In the genomic region with DNA sequence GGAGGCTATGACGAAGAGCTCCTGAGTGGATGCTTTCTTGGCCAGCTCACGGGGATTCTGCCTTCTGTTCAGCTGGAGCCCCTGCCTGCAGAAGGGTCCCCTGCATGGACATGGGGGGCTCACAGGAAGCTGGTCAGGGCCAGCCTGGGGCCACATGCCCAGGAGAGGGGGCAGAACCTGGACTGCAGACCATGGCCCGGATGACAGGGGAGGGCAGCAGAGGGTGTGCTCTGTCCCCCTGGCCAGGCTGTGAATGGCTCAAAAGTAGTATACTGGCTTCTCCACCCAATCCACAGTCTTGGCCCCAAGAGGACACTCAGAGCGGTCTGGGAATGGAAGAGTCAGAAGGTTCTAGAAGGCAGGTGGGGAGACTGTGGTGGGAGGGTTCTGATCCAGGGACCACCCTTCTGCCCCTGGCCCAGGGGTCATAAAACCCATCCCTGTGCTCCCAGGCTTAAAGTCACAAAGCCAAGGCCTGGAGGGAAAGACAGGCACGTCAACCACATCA, we compare ENCODE assay signal across 24 cellular contexts. TPM values are rescaled to one million over a fixed set of nuclear protein-coding genes. Genes with fewer than 3 reads are reported as not detected.
A peak's percentile ranks its signal among the peaks of the same experiment; 100 is the strongest.
DNase-seq lines count a peak whose midpoint lies in the region; ATAC-seq, FAIRE-seq and TF ChIP-seq lines count a peak whose summit lies in the region.
"Had no signal": no experiment of that assay in that cellular context is flagged by ENCODE, and none has a peak within 500 bp of the region (broad histone marks: within the 10 kb centered on the region; RNA-seq: fewer than 3 reads in every experiment).

No MANE protein-coding gene starts in this region.

- ATAC-seq in GM19395 (IDR thresholded peaks at IDR 0.05; ENCODE audit: unreplicated experiment): no peak
- ATAC-seq: natural killer cell treated with Interleukin-12 subunit alpha and Interleukin-12 subunit beta and Interleukin-15 and Interleukin-18, amount 100 ng/mL, for 72 hours had no signal

- H3K9me3 ChIP-seq in WERI-Rb-1 (ENCODE audit: severe bottlenecking) (no peaks in the 10 kb centered on the region), spleen (no peaks in the 10 kb centered on the region), prostate gland (no peaks in the 10 kb centered on the region)
- H3K9me3 ChIP-seq: testis had no signal

- H3K27me3 ChIP-seq in WERI-Rb-1 (ENCODE audit: insufficient read depth, low read depth, severe bottlenecking) (no peaks in the 10 kb centered on the region), spleen (replicated peaks in 1 of 7) (no peaks in the 10 kb centered on the region), prostate gland (replicated peaks; ENCODE audit: insufficient read depth) (no peaks in the 10 kb centered on the region)
- H3K27me3 ChIP-seq: testis had no signal

- TF ChIP-seq POLR2A in GM12891 (IDR thresholded peaks at IDR 0.05; ENCODE audit: low read depth, low read length): no peak
- TF ChIP-seq POLR2A in spleen (IDR thresholded peaks at IDR 0.05): no peak
- no peak for TF ChIP-seq POLR2A in prostate gland (IDR thresholded peaks at IDR 0.05)

- intact Hi-C loops in spleen (cut with DNase I; ENCODE audit: low total_unique reads): no loop called here
- intact Hi-C loops in prostate gland (cut with DNase I): no loop called here

- H3K36me3 ChIP-seq in WERI-Rb-1 (no peaks in the 10 kb centered on the region), spleen (peaks cover 0 to 45% (median 3%) of the 10 kb centered on the region in 6 donors), prostate gland (no peaks in the 10 kb centered on the region)

- WGBS in spleen, 5 donors: 76 to 92% (median 83%) methylated on average over 5 of the region's 5 CpGs
- WGBS in prostate gland: 77% methylated on average over 5 of the region's 5 CpGs

- H3K4me3 ChIP-seq in WERI-Rb-1 (ENCODE audit: low read depth, low read length) (no peak overlapping the region), spleen (no peak overlapping the region), prostate gland (no peak overlapping the region)
- H3K4me3 ChIP-seq: GM23248, SK-N-MC, smooth muscle cell, testis had no signal

- DNase-seq in GM12891 (ENCODE audit: insufficient read length, low spot score) (peak; percentile 13), WERI-Rb-1 (peak; percentile 3), islet precursor cell (peak; percentile 50), spleen (peak; percentile 45), NCI-H510A (lab: John Stamatoyannopoulos, UW) (no peak), prostate gland (ENCODE audit: low spot score) (no peak)
- DNase-seq: activated CD4-positive, alpha-beta T cell treated with anti-CD3 and anti-CD28 coated beads for 4 hours; AML-193; foreskin fibroblast; GM23248; hypothalamus; NCI-H187 treated with DMSO at 0.1 percent for 48 hours; NCI-H345; NK-92 treated with Interleukin-12 subunit alpha and Interleukin-12 subunit beta, amount 100 ng/mL, for 24 hours; stimulated activated CD4-positive, alpha-beta T cell treated with anti-CD3 and anti-CD28 coated beads, Interleukin-4, amount 100 ng/mL, for 24 hours; T-helper 9 cell; testis had no signal

- no peak for FAIRE-seq in GM12891 (lab: Jason Lieb, UNC)
- FAIRE-seq: RCC 7860 had no signal

- H3K27ac ChIP-seq in WERI-Rb-1 (no peak overlapping the region), spleen (no peak overlapping the region), prostate gland (peak overlapping the region in 1 of 2 donors; percentile 28)
- H3K27ac ChIP-seq: GM23248, KMS-11, SK-N-MC, testis had no signal

- peaks cover 0 to 29% (median 15%) of the 10 kb centered on the region in 6 donors for H3K4me1 ChIP-seq in spleen
- no peaks in the 10 kb centered on the region for H3K4me1 ChIP-seq in prostate gland (replicated peaks)

- TF ChIP-seq CTCF in WERI-Rb-1 (IDR thresholded peaks at IDR 0.05; ENCODE audit: low read depth, low read length): no peak
- TF ChIP-seq CTCF in spleen (IDR thresholded peaks at IDR 0.05 in 8 of 11, conservative IDR thresholded peaks at IDR 0.05 in 3 of 11): no peak
- no peak for TF ChIP-seq CTCF in prostate gland (IDR thresholded peaks at IDR 0.05)

TF ChIP-seq in GM12891, 5 proteins besides CTCF, POLR2A, EP300 and RAD21:
- no peak for TF ChIP-seq SPI1 (IDR thresholded peaks at IDR 0.05; ENCODE audit: low read depth, low read length)

RNA-seq across cellular contexts. Expression of gene PPIF, which starts 40.3 kb away (rescaled TPM):
- 73.2 TPM for polyA plus RNA-seq in GM12891 (2012; ENCODE audit: low read depth, missing spikeins)
- total RNA-seq in spleen: 10 to 100 TPM; 65.0 to 99.3 (median 73.2) TPM
- polyA plus RNA-seq in spleen: 10 to 100 TPM; 29.2 to 66.9 (median 33.5) TPM
- total RNA-seq in prostate gland: 10 to 100 TPM; 30.6 to 69.1 TPM

RNA-seq across cellular contexts. Expression of gene ZCCHC24, which starts 57.9 kb away (rescaled TPM):
- 0.06 TPM for polyA plus RNA-seq in GM12891 (2012; ENCODE audit: low read depth, missing spikeins)
- total RNA-seq in spleen: 10 to 100 TPM; 12.6 to 34.1 (median 27.1) TPM
- polyA plus RNA-seq in spleen: 10 to 100 TPM in 1 of 3 donors, 1 to 10 TPM in 2; 4.9 to 11.8 (median 5.8) TPM
- total RNA-seq in prostate gland: 10 to 100 TPM; 20.8 to 51.2 TPM
- total RNA-seq: HT-29 had no signal

Comparison
In these comparisons a context has a peak if more than half of its experiments do, and no peak if none do; other contexts are left out.
1. DNase-seq: peak in GM12891 (single experiment), WERI-Rb-1 (single experiment), islet precursor cell (single experiment) and spleen (single experiment); none in NCI-H510A (single experiment) and prostate gland (single experiment).